Comparison of ENCODE assay signal across 2 cellular contexts in genomic region chr15:23374226-23374625, GRCh38. TPM values are rescaled to one million over a fixed set of nuclear protein-coding genes. Genes with fewer than 3 reads are reported as not detected.
"Had no signal": no experiment of that assay in that cellular context is flagged by ENCODE, and none has a peak within 500 bp of the region (broad histone marks: within the 10 kb centered on the region; RNA-seq: fewer than 3 reads in every experiment).

No MANE protein-coding gene starts in this region.

RNA-seq across cellular contexts. Expression of gene GOLGA8S, which starts 19.7 kb away (rescaled TPM):
- total RNA-seq: G401, GM12878 had no signal

RNA-seq across cellular contexts. Expression of gene GOLGA6L26, which starts 40.2 kb away (rescaled TPM):
- total RNA-seq: G401, GM12878 had no signal
